ENCODE assay signal across 1 cellular context in the genomic region with DNA sequence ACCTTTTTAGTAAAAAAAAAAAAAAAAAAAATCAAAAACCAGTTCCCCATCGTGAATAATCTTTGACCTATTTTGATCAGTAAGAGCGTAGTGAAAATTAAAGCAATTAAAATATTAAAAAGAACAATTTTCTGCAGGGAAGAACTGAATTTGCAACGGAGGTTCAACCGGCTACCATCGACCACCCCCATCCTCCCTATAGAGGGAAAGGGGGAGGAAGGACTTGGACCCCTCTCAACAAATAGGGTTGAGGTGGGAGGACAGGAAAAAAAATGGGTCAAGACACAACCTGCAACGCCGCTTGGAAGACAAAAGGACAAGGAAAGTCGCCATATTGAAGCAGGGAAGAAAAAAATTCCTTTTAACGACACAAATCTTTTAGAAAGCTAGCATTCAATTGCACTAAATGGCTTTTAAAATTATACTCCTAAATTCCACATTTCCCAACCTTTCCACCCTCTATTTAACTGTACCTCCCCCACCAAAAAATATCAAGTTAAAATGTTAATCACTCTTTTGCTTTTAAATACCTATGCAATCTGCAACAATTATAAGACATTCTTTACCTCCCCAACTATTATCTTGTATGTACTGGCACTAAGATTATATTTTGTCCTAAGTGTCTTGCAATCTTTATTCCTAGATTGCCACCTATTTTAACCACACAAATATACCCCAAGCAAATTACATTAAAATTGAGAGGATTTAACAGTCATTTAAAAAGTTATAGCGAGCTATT.
TF ChIP-seq lines count a peak whose summit lies in the region.

No MANE protein-coding gene starts in this region.

TF ChIP-seq in HepG2, 621 proteins besides CTCF, POLR2A, EP300 and RAD21 (continued from another document and continues in another):
- TF ChIP-seq, protein P1, sequence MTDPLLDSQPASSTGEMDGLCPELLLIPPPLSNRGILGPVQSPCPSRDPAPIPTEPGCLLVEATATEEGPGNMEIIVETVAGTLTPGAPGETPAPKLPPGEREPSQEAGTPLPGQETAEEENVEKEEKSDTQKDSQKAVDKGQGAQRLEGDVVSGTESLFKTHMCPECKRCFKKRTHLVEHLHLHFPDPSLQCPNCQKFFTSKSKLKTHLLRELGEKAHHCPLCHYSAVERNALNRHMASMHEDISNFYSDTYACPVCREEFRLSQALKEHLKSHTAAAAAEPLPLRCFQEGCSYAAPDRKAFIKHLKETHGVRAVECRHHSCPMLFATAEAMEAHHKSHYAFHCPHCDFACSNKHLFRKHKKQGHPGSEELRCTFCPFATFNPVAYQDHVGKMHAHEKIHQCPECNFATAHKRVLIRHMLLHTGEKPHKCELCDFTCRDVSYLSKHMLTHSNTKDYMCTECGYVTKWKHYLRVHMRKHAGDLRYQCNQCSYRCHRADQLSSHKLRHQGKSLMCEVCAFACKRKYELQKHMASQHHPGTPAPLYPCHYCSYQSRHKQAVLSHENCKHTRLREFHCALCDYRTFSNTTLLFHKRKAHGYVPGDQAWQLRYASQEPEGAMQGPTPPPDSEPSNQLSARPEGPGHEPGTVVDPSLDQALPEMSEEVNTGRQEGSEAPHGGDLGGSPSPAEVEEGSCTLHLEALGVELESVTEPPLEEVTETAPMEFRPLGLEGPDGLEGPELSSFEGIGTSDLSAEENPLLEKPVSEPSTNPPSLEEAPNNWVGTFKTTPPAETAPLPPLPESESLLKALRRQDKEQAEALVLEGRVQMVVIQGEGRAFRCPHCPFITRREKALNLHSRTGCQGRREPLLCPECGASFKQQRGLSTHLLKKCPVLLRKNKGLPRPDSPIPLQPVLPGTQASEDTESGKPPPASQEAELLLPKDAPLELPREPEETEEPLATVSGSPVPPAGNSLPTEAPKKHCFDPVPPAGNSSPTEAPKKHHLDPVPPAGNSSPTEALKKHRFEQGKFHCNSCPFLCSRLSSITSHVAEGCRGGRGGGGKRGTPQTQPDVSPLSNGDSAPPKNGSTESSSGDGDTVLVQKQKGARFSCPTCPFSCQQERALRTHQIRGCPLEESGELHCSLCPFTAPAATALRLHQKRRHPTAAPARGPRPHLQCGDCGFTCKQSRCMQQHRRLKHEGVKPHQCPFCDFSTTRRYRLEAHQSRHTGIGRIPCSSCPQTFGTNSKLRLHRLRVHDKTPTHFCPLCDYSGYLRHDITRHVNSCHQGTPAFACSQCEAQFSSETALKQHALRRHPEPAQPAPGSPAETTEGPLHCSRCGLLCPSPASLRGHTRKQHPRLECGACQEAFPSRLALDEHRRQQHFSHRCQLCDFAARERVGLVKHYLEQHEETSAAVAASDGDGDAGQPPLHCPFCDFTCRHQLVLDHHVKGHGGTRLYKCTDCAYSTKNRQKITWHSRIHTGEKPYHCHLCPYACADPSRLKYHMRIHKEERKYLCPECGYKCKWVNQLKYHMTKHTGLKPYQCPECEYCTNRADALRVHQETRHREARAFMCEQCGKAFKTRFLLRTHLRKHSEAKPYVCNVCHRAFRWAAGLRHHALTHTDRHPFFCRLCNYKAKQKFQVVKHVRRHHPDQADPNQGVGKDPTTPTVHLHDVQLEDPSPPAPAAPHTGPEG (CRISPR knock-in tag; IDR thresholded peaks at IDR 0.05): 0 out of 2 replicates have a peak, but pooled peaks have one; percentile 14
- TF ChIP-seq ZNF780A (CRISPR knock-in tag; IDR thresholded peaks at IDR 0.05): no peak
- no peak for TF ChIP-seq NFKBIZ (CRISPR knock-in tag; IDR thresholded peaks at IDR 0.05)
- TF ChIP-seq ZNF670 (CRISPR knock-in tag; IDR thresholded peaks at IDR 0.05; ENCODE audit: borderline replicate concordance): 0 out of 2 replicates have a peak, but pooled peaks have one; percentile 9
- TF ChIP-seq ZNF33B (CRISPR knock-in tag; IDR thresholded peaks at IDR 0.05): no peak
- TF ChIP-seq, protein P2, sequence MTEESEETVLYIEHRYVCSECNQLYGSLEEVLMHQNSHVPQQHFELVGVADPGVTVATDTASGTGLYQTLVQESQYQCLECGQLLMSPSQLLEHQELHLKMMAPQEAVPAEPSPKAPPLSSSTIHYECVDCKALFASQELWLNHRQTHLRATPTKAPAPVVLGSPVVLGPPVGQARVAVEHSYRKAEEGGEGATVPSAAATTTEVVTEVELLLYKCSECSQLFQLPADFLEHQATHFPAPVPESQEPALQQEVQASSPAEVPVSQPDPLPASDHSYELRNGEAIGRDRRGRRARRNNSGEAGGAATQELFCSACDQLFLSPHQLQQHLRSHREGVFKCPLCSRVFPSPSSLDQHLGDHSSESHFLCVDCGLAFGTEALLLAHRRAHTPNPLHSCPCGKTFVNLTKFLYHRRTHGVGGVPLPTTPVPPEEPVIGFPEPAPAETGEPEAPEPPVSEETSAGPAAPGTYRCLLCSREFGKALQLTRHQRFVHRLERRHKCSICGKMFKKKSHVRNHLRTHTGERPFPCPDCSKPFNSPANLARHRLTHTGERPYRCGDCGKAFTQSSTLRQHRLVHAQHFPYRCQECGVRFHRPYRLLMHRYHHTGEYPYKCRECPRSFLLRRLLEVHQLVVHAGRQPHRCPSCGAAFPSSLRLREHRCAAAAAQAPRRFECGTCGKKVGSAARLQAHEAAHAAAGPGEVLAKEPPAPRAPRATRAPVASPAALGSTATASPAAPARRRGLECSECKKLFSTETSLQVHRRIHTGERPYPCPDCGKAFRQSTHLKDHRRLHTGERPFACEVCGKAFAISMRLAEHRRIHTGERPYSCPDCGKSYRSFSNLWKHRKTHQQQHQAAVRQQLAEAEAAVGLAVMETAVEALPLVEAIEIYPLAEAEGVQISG (CRISPR knock-in tag; IDR thresholded peaks at IDR 0.05): peak; percentile 39; the same call in 1 of the 2 replicates
- no peak for TF ChIP-seq RBAK (CRISPR knock-in tag; IDR thresholded peaks at IDR 0.05)
- TF ChIP-seq MBD4 (IDR thresholded peaks at IDR 0.05; ENCODE audit: borderline replicate concordance, low read length): peak; percentile 95
- TF ChIP-seq TSC22D2 (CRISPR knock-in tag; IDR thresholded peaks at IDR 0.05; ENCODE audit: borderline replicate concordance): no peak
- no peak for TF ChIP-seq CBX5 (CRISPR knock-in tag; IDR thresholded peaks at IDR 0.05; ENCODE audit: borderline replicate concordance)
- 0 out of 2 replicates have a peak, but pooled peaks have one; percentile 8 for TF ChIP-seq ISL2 (CRISPR knock-in tag; IDR thresholded peaks at IDR 0.05)
- TF ChIP-seq, protein P3, sequence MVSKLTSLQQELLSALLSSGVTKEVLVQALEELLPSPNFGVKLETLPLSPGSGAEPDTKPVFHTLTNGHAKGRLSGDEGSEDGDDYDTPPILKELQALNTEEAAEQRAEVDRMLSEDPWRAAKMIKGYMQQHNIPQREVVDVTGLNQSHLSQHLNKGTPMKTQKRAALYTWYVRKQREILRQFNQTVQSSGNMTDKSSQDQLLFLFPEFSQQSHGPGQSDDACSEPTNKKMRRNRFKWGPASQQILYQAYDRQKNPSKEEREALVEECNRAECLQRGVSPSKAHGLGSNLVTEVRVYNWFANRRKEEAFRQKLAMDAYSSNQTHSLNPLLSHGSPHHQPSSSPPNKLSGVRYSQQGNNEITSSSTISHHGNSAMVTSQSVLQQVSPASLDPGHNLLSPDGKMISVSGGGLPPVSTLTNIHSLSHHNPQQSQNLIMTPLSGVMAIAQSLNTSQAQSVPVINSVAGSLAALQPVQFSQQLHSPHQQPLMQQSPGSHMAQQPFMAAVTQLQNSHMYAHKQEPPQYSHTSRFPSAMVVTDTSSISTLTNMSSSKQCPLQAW (CRISPR knock-in tag; IDR thresholded peaks at IDR 0.05): 0 out of 2 replicates have a peak, but pooled peaks have one; percentile 9
- no peak for TF ChIP-seq ZNF768 (CRISPR knock-in tag; IDR thresholded peaks at IDR 0.05)
- no peak for TF ChIP-seq CEBPB (IDR thresholded peaks at IDR 0.05; ENCODE audit: borderline replicate concordance, low read depth, low read length)
- peak; percentile 82 for TF ChIP-seq PAF1 (CRISPR knock-in tag; IDR thresholded peaks at IDR 0.05)
- TF ChIP-seq KLF16 (CRISPR knock-in tag; IDR thresholded peaks at IDR 0.05): peak in 1 of 2 experiments; percentile 70; a peak in 2 of 4 replicates
- no peak for TF ChIP-seq FOXM1 (CRISPR knock-in tag; IDR thresholded peaks at IDR 0.05)
- TF ChIP-seq NFIC (IDR thresholded peaks at IDR 0.05; ENCODE audit: low read length): peak; percentile 8; the same call in 1 of the 2 replicates
- peak; percentile 53; the same call in 1 of the 2 replicates for TF ChIP-seq MXD4 (CRISPR knock-in tag; IDR thresholded peaks at IDR 0.05)
- peak; percentile 46 for TF ChIP-seq PATZ1 (CRISPR knock-in tag; IDR thresholded peaks at IDR 0.05)
- TF ChIP-seq SRSF4 (IDR thresholded peaks at IDR 0.05; ENCODE audit: low read depth, low read length, poor library complexity, severe bottlenecking): peak; percentile 97
- TF ChIP-seq ZHX1 (CRISPR knock-in tag; IDR thresholded peaks at IDR 0.05; ENCODE audit: low read depth): peak; percentile 37; the same call in 1 of the 2 replicates
- peak; percentile 38 for TF ChIP-seq HOXA3 (CRISPR knock-in tag; IDR thresholded peaks at IDR 0.05)
- TF ChIP-seq ZNF609 (CRISPR knock-in tag; IDR thresholded peaks at IDR 0.05; ENCODE audit: borderline replicate concordance): 0 out of 2 replicates have a peak, but pooled peaks have one; percentile 55
- TF ChIP-seq RFXAP (CRISPR knock-in tag; IDR thresholded peaks at IDR 0.05; ENCODE audit: borderline replicate concordance): no peak
- 0 out of 2 replicates have a peak, but pooled peaks have one; percentile 41 for TF ChIP-seq ZNF879 (CRISPR knock-in tag; IDR thresholded peaks at IDR 0.05)
- TF ChIP-seq ZFP90 (CRISPR knock-in tag; IDR thresholded peaks at IDR 0.05; ENCODE audit: borderline replicate concordance): no peak
- TF ChIP-seq, protein P4, sequence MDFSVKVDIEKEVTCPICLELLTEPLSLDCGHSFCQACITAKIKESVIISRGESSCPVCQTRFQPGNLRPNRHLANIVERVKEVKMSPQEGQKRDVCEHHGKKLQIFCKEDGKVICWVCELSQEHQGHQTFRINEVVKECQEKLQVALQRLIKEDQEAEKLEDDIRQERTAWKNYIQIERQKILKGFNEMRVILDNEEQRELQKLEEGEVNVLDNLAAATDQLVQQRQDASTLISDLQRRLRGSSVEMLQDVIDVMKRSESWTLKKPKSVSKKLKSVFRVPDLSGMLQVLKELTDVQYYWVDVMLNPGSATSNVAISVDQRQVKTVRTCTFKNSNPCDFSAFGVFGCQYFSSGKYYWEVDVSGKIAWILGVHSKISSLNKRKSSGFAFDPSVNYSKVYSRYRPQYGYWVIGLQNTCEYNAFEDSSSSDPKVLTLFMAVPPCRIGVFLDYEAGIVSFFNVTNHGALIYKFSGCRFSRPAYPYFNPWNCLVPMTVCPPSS (IDR thresholded peaks at IDR 0.05): no peak
- no peak for TF ChIP-seq ZNF10 (CRISPR knock-in tag; IDR thresholded peaks at IDR 0.05; ENCODE audit: borderline replicate concordance, low read depth)
- TF ChIP-seq EEA1 (CRISPR knock-in tag; IDR thresholded peaks at IDR 0.05; ENCODE audit: borderline replicate concordance): 0 out of 2 replicates have a peak, but pooled peaks have one; percentile 42
- no peak for TF ChIP-seq HNF4A (CRISPR knock-in tag; IDR thresholded peaks at IDR 0.05)
